Comparison of ENCODE assay signal across 27 cellular contexts in the genomic region with DNA sequence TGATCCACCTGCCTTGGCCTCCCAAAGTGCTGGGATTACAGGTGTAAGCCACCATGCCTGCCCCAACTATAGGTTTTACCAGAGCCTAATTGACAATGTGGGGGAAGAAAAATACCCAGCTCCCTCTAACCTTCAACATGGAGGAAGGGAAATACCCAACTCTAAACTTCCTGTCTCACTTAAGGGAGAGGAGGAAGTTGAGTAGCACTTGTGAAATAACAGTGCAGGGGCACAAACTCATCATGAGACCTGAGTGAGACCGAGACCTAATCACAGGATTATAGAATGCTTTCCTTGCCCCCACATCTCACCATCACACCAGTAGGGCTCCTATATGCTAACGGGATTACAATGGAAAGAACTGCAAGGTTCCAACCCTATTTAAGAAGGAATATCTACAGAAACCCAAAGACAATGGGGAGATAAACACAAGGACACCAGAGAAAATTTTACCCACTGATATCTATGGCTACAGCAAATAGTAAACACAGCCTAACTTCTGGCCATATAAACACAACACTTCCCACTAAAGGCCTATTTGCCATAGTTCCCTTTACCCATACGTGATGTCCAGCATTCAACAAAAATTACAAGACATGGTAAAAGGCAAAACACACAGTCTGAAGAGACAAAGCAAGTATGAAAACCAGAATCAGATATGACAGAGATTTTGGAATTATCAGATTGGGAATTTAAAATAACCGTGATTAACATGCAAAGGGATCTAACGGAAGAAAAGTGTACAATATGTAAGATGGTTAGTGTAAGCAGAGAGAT. TPM values are rescaled to one million over a fixed set of nuclear protein-coding genes. Genes with fewer than 3 reads are reported as not detected.
"Had no signal": no experiment of that assay in that cellular context is flagged by ENCODE, and none has a peak within 500 bp of the region (broad histone marks: within the 10 kb centered on the region; RNA-seq: fewer than 3 reads in every experiment).

No MANE protein-coding gene starts in this region.

- ATAC-seq: activated CD4-positive, alpha-beta T cell treated with anti-CD3 and anti-CD28 coated beads for 36 hours; activated T-cell treated with anti-CD3 and anti-CD28 coated beads, Interleukin-2, amount 50 U/mL, for 72 hours; gastroesophageal sphincter; heart left ventricle; mucosa of descending colon; stimulated activated effector memory CD8-positive, alpha-beta T cell treated with anti-CD3 and anti-CD28 coated beads, Interleukin-12 subunit alpha, Interleukin-12 subunit beta, amount 100 ng/mL, for 72 hours; stimulated activated naive CD8-positive, alpha-beta T cell treated with anti-CD3 and anti-CD28 coated beads, Interleukin-15, amount 100 ng/mL, for 72 hours; WTC11 had no signal

- H3K4me1 Mint-ChIP-seq: activated CD4-positive, alpha-beta T cell treated with anti-CD3 and anti-CD28 coated beads for 36 hours; neural crest cell; stimulated activated effector memory CD8-positive, alpha-beta T cell treated with anti-CD3 and anti-CD28 coated beads, Interleukin-12 subunit alpha, Interleukin-12 subunit beta, amount 100 ng/mL, for 72 hours; stimulated activated naive CD8-positive, alpha-beta T cell treated with anti-CD3 and anti-CD28 coated beads, Interleukin-15, amount 100 ng/mL, for 72 hours; WTC11 had no signal

- H3K36me3 Mint-ChIP-seq: activated naive CD8-positive, alpha-beta T cell treated with anti-CD3 and anti-CD28 coated beads, Interleukin-2, amount 10 ng/mL, durations not matched to agents 7 days and 5 days; stimulated activated effector memory CD8-positive, alpha-beta T cell treated with anti-CD3 and anti-CD28 coated beads, Interleukin-12 subunit alpha, Interleukin-12 subunit beta, amount 100 ng/mL, for 72 hours had no signal

- H3K4me3 Mint-ChIP-seq: activated CD4-positive, alpha-beta T cell treated with anti-CD3 and anti-CD28 coated beads for 36 hours; activated naive CD4-positive, alpha-beta T cell treated with anti-CD3 and anti-CD28 coated beads for 36 hours; activated naive CD8-positive, alpha-beta T cell treated with anti-CD3 and anti-CD28 coated beads, Interleukin-2, amount 10 ng/mL, durations not matched to agents 7 days and 5 days; activated T-cell treated with anti-CD3 and anti-CD28 coated beads, Interleukin-2, amount 50 U/mL, for 72 hours; neural crest cell; stimulated activated effector memory CD8-positive, alpha-beta T cell treated with anti-CD3 and anti-CD28 coated beads, Interleukin-12 subunit alpha, Interleukin-12 subunit beta, amount 100 ng/mL, for 72 hours; stimulated activated naive CD8-positive, alpha-beta T cell treated with anti-CD3 and anti-CD28 coated beads, Interleukin-15, amount 100 ng/mL, for 72 hours; WTC11 had no signal

- DNase-seq: activated CD4-positive, alpha-beta T cell treated with anti-CD3 and anti-CD28 coated beads for 36 hours; activated CD4-positive, alpha-beta T cell treated with anti-CD3 and anti-CD28 coated beads, Interleukin-2, amount 50 U/mL, for 48 hours; activated CD8-positive, alpha-beta memory T cell treated with anti-CD3 and anti-CD28 coated beads, Interleukin-2, amount 50 U/mL, for 48 hours; activated effector memory CD4-positive, alpha-beta T cell treated with Interleukin-2 at 50 U/mL for 16 hours; activated naive CD4-positive, alpha-beta T cell treated with anti-CD3 and anti-CD28 coated beads for 36 hours; activated naive CD8-positive, alpha-beta T cell treated with anti-CD3 and anti-CD28 coated beads, Interleukin-2, amount 10 ng/mL, durations not matched to agents 7 days and 5 days; activated T-cell treated with anti-CD3 and anti-CD28 coated beads, Interleukin-2, amount 50 U/mL, for 72 hours; amygdala; colonic mucosa; dorsolateral prefrontal cortex; esophagus squamous epithelium; heart left ventricle; mesenchymal stem cell; mucosa of descending colon; posterior cingulate gyrus; right lobe of liver; stimulated activated CD4-positive, alpha-beta T cell treated with anti-CD3 and anti-CD28 coated beads, Interleukin-2, amount 100 ng/mL, for 24 hours; stimulated activated naive CD8-positive, alpha-beta T cell treated with anti-CD3 and anti-CD28 coated beads, Interleukin-15, amount 100 ng/mL, for 72 hours; T-helper 9 cell had no signal

- H3K4me3 ChIP-seq: colonic mucosa, dorsolateral prefrontal cortex, esophagus squamous epithelium, gastroesophageal sphincter, heart left ventricle, mucosa of descending colon, right lobe of liver, skin epidermis, tibial nerve had no signal

- H3K27ac Mint-ChIP-seq: activated CD4-positive, alpha-beta T cell treated with anti-CD3 and anti-CD28 coated beads for 36 hours; activated naive CD4-positive, alpha-beta T cell treated with anti-CD3 and anti-CD28 coated beads for 36 hours; activated naive CD8-positive, alpha-beta T cell treated with anti-CD3 and anti-CD28 coated beads, Interleukin-2, amount 10 ng/mL, durations not matched to agents 7 days and 5 days; activated T-cell treated with anti-CD3 and anti-CD28 coated beads, Interleukin-2, amount 50 U/mL, for 72 hours; stimulated activated effector memory CD8-positive, alpha-beta T cell treated with anti-CD3 and anti-CD28 coated beads, Interleukin-12 subunit alpha, Interleukin-12 subunit beta, amount 100 ng/mL, for 72 hours; stimulated activated naive CD8-positive, alpha-beta T cell treated with anti-CD3 and anti-CD28 coated beads, Interleukin-15, amount 100 ng/mL, for 72 hours; WTC11 had no signal

- H3K27me3 Mint-ChIP-seq: activated naive CD8-positive, alpha-beta T cell treated with anti-CD3 and anti-CD28 coated beads, Interleukin-2, amount 10 ng/mL, durations not matched to agents 7 days and 5 days; stimulated activated naive CD8-positive, alpha-beta T cell treated with anti-CD3 and anti-CD28 coated beads, Interleukin-15, amount 100 ng/mL, for 72 hours had no signal

RNA-seq across cellular contexts. Expression of a gene that starts 26.9 kb away (rescaled TPM):
- total RNA-seq: bronchial epithelial cell, colonic mucosa, esophagus squamous epithelium, heart left ventricle, liver, neural crest cell, right lobe of liver, WTC11 had no signal
